Comparison of ENCODE assay signal across 9 cellular contexts in genomic region chr10:88114368-88114767, GRCh38.
DNase-seq lines count a peak whose midpoint lies in the region; ATAC-seq and TF ChIP-seq lines count a peak whose summit lies in the region.
"Had no signal": no experiment of that assay in that cellular context is flagged by ENCODE, and none has a peak within 500 bp of the region (broad histone marks: within the 10 kb centered on the region; RNA-seq: fewer than 3 reads in every experiment).

No MANE protein-coding gene starts in this region.

- no peaks in the 10 kb centered on the region for H3K27me3 ChIP-seq in CD8-positive, alpha-beta T cell (ENCODE audit: insufficient read depth, low read length)
- no peaks in the 10 kb centered on the region for H3K27me3 ChIP-seq in lower lobe of right lung (ENCODE audit: low read depth)
- H3K27me3 ChIP-seq: SJCRH30 had no signal

- no peak overlapping the region for H3K27ac ChIP-seq in CD8-positive, alpha-beta T cell (ENCODE audit: low read depth, low read length)
- H3K27ac ChIP-seq in lower lobe of right lung, result no peak overlapping the region
- H3K27ac ChIP-seq: SJCRH30 had no signal

- no peak for TF ChIP-seq CTCF in CD8-positive, alpha-beta T cell (IDR thresholded peaks at IDR 0.05)
- TF ChIP-seq CTCF in cardiac fibroblast (IDR thresholded peaks at IDR 0.05; ENCODE audit: low read depth, low read length) (peak; percentile 57), lower lobe of right lung (IDR thresholded peaks at IDR 0.05) (peak; percentile 63)

- intact Hi-C loops in CD8-positive, alpha-beta T cell (cut with DNase I, micrococcal nuclease), result loop anchor here (1.0 to 2.0 kb wide), 3 partner anchors 254 to 264 kb away; no protein-coding TSS in a partner anchor
- intact Hi-C loops in lower lobe of right lung (cut with DNase I), result no loop called here

- no peak overlapping the region for H3K4me3 ChIP-seq in CD8-positive, alpha-beta T cell (ENCODE audit: low read depth, low read length)
- H3K4me3 ChIP-seq in cardiac fibroblast (replicated peaks in 1 of 2; ENCODE audit: low read depth in 2 of 2, low read length in 2 of 2), result no peak overlapping the region
- no peak overlapping the region for H3K4me3 ChIP-seq in lower lobe of right lung
- H3K4me3 ChIP-seq: SJCRH30 had no signal

- no peaks in the 10 kb centered on the region for H3K9me3 Mint-ChIP-seq in CD8-positive, alpha-beta T cell

- H3K36me3 ChIP-seq in CD8-positive, alpha-beta T cell (ENCODE audit: insufficient read depth, low read length), result no peaks in the 10 kb centered on the region
- H3K36me3 ChIP-seq in lower lobe of right lung, result no peaks in the 10 kb centered on the region
- H3K36me3 ChIP-seq: SJCRH30 had no signal

- no peak overlapping the region for H3K4me3 Mint-ChIP-seq in CD8-positive, alpha-beta T cell

- DNase-seq in CD8-positive, alpha-beta T cell, result peak in 1 of 7 experiments; percentile 17
- DNase-seq in NCI-H2107 treated with DMSO at 0.1 percent for 48 hours (lab: John Stamatoyannopoulos, UW; ENCODE audit: unreplicated experiment) (peak; percentile 3), cardiac fibroblast (ENCODE audit: low read depth in 2 of 2) (peak; percentile 39 to 54), lower lobe of right lung (peak; percentile 60)

- no peak for TF ChIP-seq POLR2A in GM18505 (IDR thresholded peaks at IDR 0.05; ENCODE audit: borderline replicate concordance, extremely low read depth, insufficient read depth, insufficient read length)

- H3K27me3 Mint-ChIP-seq in CD8-positive, alpha-beta T cell (ENCODE audit: low read depth), result no peaks in the 10 kb centered on the region

- no peaks in the 10 kb centered on the region for H3K9me3 ChIP-seq in CD8-positive, alpha-beta T cell (ENCODE audit: low read length)
- H3K9me3 ChIP-seq in lower lobe of right lung, result no peaks in the 10 kb centered on the region
- H3K9me3 ChIP-seq: SJCRH30 had no signal

- peaks cover 23% of the 10 kb centered on the region for H3K4me1 ChIP-seq in CD8-positive, alpha-beta T cell (ENCODE audit: insufficient read depth, low read length)
- peaks cover 14% of the 10 kb centered on the region for H3K4me1 ChIP-seq in lower lobe of right lung
- H3K4me1 ChIP-seq: SJCRH30 had no signal

- POLR2A ChIA-PET in CD8-positive, alpha-beta T cell (lab: Charles Lee), result interaction anchor here (0.8 to 3.3 kb wide), 2 partner anchors 18 to 252 kb away, joined by 3 to 16 read pairs; partner anchors contain the start of genes KLLN and PTEN

- ATAC-seq in CD8-positive, alpha-beta T cell, result peak; percentile 47
- ATAC-seq in GM19455 (IDR thresholded peaks at IDR 0.05; ENCODE audit: unreplicated experiment), result peak; percentile 51
- ATAC-seq in lower lobe of right lung, result peak; percentile 78 to 90
- ATAC-seq in GM18867 (IDR thresholded peaks at IDR 0.05; ENCODE audit: unreplicated experiment), result no peak
- ATAC-seq in GM18505 (IDR thresholded peaks at IDR 0.05; ENCODE audit: unreplicated experiment), result no peak
- no peak for ATAC-seq in GM18498 (IDR thresholded peaks at IDR 0.05; ENCODE audit: unreplicated experiment)

- H3K27ac Mint-ChIP-seq in CD8-positive, alpha-beta T cell, result no peak overlapping the region

- CTCF ChIA-PET in CD8-positive, alpha-beta T cell (lab: Charles Lee), result interaction anchor here (0.7 to 2.9 kb wide), 22 partner anchors 8 to 618 kb away, joined by 3 to 22 read pairs (median 4); partner anchors contain the start of gene ATAD1

- no peaks in the 10 kb centered on the region for H3K36me3 Mint-ChIP-seq in CD8-positive, alpha-beta T cell

- H3K4me1 Mint-ChIP-seq in CD8-positive, alpha-beta T cell (ENCODE audit: low read depth), result peaks cover 16% of the 10 kb centered on the region

Comparison
In these comparisons a context has a peak if more than half of its experiments do, and no peak if none do; other contexts are left out.
1. ATAC-seq: peak in CD8-positive, alpha-beta T cell (single experiment), GM19455 (single experiment) and lower lobe of right lung (2 of 2); none in GM18867 (single experiment), GM18505 (single experiment) and GM18498 (single experiment).